In the genomic region with DNA sequence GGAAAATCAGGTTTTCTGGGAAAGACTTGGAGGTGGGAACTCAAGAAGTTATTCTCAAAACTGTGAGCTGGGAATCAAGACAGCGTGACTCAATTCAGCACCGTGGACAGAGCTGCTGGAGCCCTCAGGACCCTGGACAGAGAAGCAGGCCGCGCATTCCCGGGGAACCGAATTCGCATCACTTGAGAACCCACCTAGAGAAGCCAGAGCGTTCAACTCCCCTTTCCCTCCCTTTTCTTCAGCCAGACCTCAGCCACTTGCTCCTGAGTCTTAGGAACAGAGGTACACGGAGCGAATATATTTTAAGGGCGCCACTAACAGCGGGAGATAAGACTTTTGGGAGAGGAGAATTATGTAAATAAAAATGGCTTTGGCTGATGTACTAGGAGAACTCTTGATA, we compare ENCODE assay signal across 1 cellular context.
TF ChIP-seq lines count a peak whose summit lies in the region.

No MANE protein-coding gene starts in this region.

TF ChIP-seq in HepG2, 621 proteins besides CTCF, POLR2A, EP300 and RAD21 (continued from another document and continues in another):
- peak; percentile 100 for TF ChIP-seq ETS1 (CRISPR knock-in tag; IDR thresholded peaks at IDR 0.05)
- TF ChIP-seq ZNF34 (CRISPR knock-in tag; IDR thresholded peaks at IDR 0.05; ENCODE audit: borderline replicate concordance) = peak; percentile 98
- TF ChIP-seq ZNF761 (CRISPR knock-in tag; conservative IDR thresholded peaks at IDR 0.05) = peak; percentile 99
- no peak for TF ChIP-seq BCLAF1 (IDR thresholded peaks at IDR 0.05)
- TF ChIP-seq, protein P1, sequence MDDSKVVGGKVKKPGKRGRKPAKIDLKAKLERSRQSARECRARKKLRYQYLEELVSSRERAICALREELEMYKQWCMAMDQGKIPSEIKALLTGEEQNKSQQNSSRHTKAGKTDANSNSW (CRISPR knock-in tag; IDR thresholded peaks at IDR 0.05; ENCODE audit: borderline replicate concordance) = peak; percentile 100
- TF ChIP-seq ARNT2 (CRISPR knock-in tag; IDR thresholded peaks at IDR 0.05; ENCODE audit: low read depth) = peak; percentile 100
- peak; percentile 70 for TF ChIP-seq MED8 (CRISPR knock-in tag; IDR thresholded peaks at IDR 0.05; ENCODE audit: insufficient replicate concordance)
- TF ChIP-seq DR1 (CRISPR knock-in tag; IDR thresholded peaks at IDR 0.05) = peak; percentile 93
- TF ChIP-seq NFATC3 (CRISPR knock-in tag; IDR thresholded peaks at IDR 0.05) = peak; percentile 100
- TF ChIP-seq FOSL2 (CRISPR knock-in tag; IDR thresholded peaks at IDR 0.05) = peak; percentile 94
- TF ChIP-seq MTA3 (CRISPR knock-in tag; IDR thresholded peaks at IDR 0.05) = peak; percentile 99
- TF ChIP-seq ADNP (CRISPR knock-in tag; IDR thresholded peaks at IDR 0.05) = peak; percentile 81; the same call in 1 of the 2 replicates
- peak; percentile 93 for TF ChIP-seq FOXJ3 (CRISPR knock-in tag; IDR thresholded peaks at IDR 0.05; ENCODE audit: borderline replicate concordance)
- no peak for TF ChIP-seq SYNCRIP (IDR thresholded peaks at IDR 0.05; ENCODE audit: insufficient read depth, low read depth, low read length)
- no peak for TF ChIP-seq GTF2F1 (IDR thresholded peaks at IDR 0.05; ENCODE audit: low read length)
- peak; percentile 54 for TF ChIP-seq POGZ (CRISPR knock-in tag; IDR thresholded peaks at IDR 0.05)
- TF ChIP-seq SMAD3 (CRISPR knock-in tag; IDR thresholded peaks at IDR 0.05) = peak; percentile 100
- TF ChIP-seq, protein P2, sequence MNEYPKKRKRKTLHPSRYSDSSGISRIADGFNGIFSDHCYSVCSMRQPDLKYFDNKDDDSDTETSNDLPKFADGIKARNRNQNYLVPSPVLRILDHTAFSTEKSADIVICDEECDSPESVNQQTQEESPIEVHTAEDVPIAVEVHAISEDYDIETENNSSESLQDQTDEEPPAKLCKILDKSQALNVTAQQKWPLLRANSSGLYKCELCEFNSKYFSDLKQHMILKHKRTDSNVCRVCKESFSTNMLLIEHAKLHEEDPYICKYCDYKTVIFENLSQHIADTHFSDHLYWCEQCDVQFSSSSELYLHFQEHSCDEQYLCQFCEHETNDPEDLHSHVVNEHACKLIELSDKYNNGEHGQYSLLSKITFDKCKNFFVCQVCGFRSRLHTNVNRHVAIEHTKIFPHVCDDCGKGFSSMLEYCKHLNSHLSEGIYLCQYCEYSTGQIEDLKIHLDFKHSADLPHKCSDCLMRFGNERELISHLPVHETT (CRISPR knock-in tag; conservative IDR thresholded peaks at IDR 0.05) = peak; percentile 99
- TF ChIP-seq E2F5 (CRISPR knock-in tag; conservative IDR thresholded peaks at IDR 0.05) = peak; percentile 99
- no peak for TF ChIP-seq HNF4G (IDR thresholded peaks at IDR 0.05; ENCODE audit: borderline replicate concordance, low read depth, low read length)
- TF ChIP-seq HNF4G (CRISPR knock-in tag; IDR thresholded peaks at IDR 0.05; ENCODE audit: borderline replicate concordance, low read depth) = peak; percentile 94
- TF ChIP-seq, protein P3, sequence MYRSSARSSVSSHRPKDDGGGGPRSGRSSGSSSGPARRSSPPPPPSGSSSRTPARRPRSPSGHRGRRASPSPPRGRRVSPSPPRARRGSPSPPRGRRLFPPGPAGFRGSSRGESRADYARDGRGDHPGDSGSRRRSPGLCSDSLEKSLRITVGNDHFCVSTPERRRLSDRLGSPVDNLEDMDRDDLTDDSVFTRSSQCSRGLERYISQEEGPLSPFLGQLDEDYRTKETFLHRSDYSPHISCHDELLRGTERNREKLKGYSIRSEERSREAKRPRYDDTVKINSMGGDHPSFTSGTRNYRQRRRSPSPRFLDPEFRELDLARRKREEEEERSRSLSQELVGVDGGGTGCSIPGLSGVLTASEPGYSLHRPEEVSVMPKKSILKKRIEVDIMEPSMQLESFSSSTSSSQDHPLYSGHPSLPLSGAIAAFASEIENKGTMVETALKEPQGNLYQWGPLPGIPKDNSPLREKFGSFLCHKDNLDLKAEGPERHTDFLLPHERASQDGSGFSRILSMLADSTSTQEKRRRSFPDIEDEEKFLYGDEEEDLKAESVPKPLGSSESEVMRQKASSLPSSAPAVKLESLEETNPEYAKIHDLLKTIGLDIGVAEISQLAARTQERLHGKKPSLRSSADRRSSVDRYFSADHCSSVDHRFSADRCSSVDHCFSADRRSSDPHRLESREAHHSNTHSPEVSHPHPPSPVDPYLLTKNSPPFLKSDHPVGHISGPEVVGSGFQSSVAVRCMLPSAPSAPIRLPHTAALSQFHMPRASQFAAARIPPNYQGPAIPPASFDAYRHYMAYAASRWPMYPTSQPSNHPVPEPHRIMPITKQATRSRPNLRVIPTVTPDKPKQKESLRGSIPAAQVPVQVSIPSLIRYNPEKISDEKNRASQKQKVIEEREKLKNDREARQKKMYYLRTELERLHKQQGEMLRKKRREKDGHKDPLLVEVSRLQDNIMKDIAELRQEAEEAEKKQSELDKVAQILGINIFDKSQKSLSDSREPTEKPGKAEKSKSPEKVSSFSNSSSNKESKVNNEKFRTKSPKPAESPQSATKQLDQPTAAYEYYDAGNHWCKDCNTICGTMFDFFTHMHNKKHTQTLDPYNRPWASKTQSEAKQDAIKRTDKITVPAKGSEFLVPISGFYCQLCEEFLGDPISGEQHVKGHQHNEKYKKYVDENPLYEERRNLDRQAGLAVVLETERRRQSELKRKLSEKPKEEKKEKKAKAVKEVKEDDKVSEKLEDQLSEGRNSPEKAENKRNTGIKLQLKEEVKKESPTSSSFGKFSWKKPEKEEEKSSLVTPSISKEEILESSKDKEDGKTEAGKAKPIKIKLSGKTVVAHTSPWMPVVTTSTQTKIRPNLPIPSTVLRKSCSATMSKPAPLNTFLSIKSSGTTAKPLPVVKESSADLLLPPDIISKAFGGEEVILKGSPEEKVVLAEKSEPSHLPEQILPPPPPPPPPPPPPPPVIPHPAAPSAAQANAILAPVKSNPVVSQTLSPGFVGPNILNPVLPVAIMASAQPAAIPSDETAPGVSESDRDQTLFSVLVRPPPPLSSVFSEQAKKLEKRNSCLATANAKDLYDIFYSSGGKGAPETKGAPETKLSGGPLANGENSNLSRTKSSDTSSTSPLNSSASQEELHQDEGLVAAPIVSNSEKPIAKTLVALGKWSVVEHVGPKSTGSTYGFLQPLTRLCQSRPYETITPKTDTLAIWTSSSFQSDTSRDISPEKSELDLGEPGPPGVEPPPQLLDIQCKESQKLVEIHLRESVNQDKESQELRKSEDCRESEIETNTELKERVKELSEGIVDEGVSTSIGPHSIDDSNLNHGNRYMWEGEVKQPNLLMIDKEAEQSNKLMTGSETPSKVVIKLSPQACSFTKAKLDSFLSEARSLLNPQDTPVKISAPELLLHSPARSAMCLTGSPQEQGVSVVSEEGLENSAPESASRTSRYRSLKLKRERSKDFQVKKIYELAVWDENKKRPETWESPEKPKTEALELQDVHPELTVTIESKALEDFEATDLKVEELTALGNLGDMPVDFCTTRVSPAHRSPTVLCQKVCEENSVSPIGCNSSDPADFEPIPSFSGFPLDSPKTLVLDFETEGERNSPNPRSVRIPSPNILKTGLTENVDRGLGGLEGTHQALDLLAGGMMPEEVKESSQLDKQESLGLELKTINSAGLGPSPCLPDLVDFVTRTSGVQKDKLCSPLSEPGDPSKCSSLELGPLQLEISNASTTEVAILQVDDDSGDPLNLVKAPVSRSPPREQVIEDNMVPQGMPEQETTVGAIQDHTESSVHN (CRISPR knock-in tag; IDR thresholded peaks at IDR 0.05) = peak; percentile 100
- TF ChIP-seq BRD4 (CRISPR knock-in tag; IDR thresholded peaks at IDR 0.05) = peak; percentile 62; the same call in 1 of the 2 replicates
- TF ChIP-seq NAIF1 (CRISPR knock-in tag; IDR thresholded peaks at IDR 0.05; ENCODE audit: borderline replicate concordance) = peak; percentile 98
- TF ChIP-seq IRF9 (CRISPR knock-in tag; IDR thresholded peaks at IDR 0.05; ENCODE audit: borderline replicate concordance) = peak; percentile 100
- no peak for TF ChIP-seq POLR2G (IDR thresholded peaks at IDR 0.05; ENCODE audit: low read depth, low read length)
- TF ChIP-seq ZNF350 (CRISPR knock-in tag; IDR thresholded peaks at IDR 0.05; ENCODE audit: borderline replicate concordance, low read depth) = peak; percentile 98
- peak; percentile 91 for TF ChIP-seq FOXA3 (CRISPR knock-in tag; IDR thresholded peaks at IDR 0.05)
- TF ChIP-seq SETDB1 (CRISPR knock-in tag; IDR thresholded peaks at IDR 0.05; ENCODE audit: borderline replicate concordance) = 0 out of 2 replicates have a peak, but pooled peaks have one; percentile 30
- TF ChIP-seq BORCS8-MEF2B (CRISPR knock-in tag; IDR thresholded peaks at IDR 0.05) = peak; percentile 100
- TF ChIP-seq BCL6 (CRISPR knock-in tag; IDR thresholded peaks at IDR 0.05) = peak; percentile 96
- TF ChIP-seq, protein P4, sequence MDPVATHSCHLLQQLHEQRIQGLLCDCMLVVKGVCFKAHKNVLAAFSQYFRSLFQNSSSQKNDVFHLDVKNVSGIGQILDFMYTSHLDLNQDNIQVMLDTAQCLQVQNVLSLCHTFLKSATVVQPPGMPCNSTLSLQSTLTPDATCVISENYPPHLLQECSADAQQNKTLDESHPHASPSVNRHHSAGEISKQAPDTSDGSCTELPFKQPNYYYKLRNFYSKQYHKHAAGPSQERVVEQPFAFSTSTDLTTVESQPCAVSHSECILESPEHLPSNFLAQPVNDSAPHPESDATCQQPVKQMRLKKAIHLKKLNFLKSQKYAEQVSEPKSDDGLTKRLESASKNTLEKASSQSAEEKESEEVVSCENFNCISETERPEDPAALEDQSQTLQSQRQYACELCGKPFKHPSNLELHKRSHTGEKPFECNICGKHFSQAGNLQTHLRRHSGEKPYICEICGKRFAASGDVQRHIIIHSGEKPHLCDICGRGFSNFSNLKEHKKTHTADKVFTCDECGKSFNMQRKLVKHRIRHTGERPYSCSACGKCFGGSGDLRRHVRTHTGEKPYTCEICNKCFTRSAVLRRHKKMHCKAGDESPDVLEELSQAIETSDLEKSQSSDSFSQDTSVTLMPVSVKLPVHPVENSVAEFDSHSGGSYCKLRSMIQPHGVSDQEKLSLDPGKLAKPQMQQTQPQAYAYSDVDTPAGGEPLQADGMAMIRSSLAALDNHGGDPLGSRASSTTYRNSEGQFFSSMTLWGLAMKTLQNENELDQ (CRISPR knock-in tag; IDR thresholded peaks at IDR 0.05; ENCODE audit: borderline replicate concordance) = peak; percentile 100
- TF ChIP-seq ZMAT3 (CRISPR knock-in tag; conservative IDR thresholded peaks at IDR 0.05) = peak; percentile 100
- peak; percentile 96 for TF ChIP-seq HMG20A (CRISPR knock-in tag; IDR thresholded peaks at IDR 0.05; ENCODE audit: borderline replicate concordance)
- TF ChIP-seq, protein P5, sequence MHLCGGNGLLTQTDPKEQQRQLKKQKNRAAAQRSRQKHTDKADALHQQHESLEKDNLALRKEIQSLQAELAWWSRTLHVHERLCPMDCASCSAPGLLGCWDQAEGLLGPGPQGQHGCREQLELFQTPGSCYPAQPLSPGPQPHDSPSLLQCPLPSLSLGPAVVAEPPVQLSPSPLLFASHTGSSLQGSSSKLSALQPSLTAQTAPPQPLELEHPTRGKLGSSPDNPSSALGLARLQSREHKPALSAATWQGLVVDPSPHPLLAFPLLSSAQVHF (CRISPR knock-in tag; IDR thresholded peaks at IDR 0.05) = peak; percentile 100
- peak; percentile 99 for TF ChIP-seq KMT2A (CRISPR knock-in tag; IDR thresholded peaks at IDR 0.05)
- TF ChIP-seq ZNF564 (CRISPR knock-in tag; IDR thresholded peaks at IDR 0.05) = peak; percentile 99
- TF ChIP-seq ZNF607 (CRISPR knock-in tag; IDR thresholded peaks at IDR 0.05; ENCODE audit: borderline replicate concordance) = peak; percentile 100
- TF ChIP-seq, protein P6, sequence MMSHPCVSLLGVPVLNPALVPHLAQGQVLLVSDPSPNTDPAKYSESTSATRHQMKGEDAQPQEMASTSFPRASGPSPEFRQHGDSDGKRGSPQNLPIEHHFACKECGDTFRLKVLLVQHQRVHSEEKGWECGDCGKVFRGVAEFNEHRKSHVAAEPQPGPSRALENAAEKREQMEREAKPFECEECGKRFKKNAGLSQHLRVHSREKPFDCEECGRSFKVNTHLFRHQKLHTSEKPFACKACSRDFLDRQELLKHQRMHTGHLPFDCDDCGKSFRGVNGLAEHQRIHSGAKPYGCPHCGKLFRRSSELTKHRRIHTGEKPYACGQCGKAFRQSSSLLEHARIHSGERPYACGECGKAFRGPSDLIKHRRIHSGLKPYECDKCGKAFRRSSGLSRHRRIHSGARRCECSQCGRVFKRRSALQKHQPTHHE (CRISPR knock-in tag; IDR thresholded peaks at IDR 0.05; ENCODE audit: borderline replicate concordance) = peak; percentile 100
